ENCODE assay signal across 8 cellular contexts in the genomic region with DNA sequence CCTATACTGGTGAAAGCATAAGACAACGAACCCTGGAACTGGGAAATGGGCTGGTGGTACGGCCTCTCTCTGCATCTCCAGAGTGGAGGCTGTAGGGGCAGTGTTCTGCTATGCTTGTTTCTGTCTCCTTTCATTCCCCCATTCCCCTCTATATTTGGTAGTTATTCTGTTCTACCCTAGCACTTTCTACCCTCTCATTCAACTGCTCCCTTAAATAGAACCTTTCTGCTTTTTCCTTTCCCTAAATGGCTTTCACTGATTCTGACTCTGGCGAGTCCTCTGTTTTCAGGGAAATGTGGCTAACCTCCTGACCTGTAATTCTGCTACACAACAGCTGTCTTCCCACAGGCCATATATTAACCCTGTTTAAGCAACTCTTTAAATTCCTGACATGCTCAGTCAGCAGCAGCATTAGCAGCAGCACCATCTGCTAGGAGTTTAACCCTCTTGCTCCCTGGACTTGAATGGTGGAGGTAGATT.
DNase-seq lines count a peak whose midpoint lies in the region; ATAC-seq and TF ChIP-seq lines count a peak whose summit lies in the region.

No MANE protein-coding gene starts in this region.

- peaks cover 32% of the 10 kb centered on the region for H3K4me1 Mint-ChIP-seq in chondrocyte (ENCODE audit: low read depth)
- H3K4me1 Mint-ChIP-seq in nephron: peaks cover 76% of the 10 kb centered on the region

- no peak for TF ChIP-seq POLR2A in GM18505 (IDR thresholded peaks at IDR 0.05; ENCODE audit: borderline replicate concordance, extremely low read depth, insufficient read depth, insufficient read length)

- ATAC-seq in GM18505 (IDR thresholded peaks at IDR 0.05; ENCODE audit: unreplicated experiment): no peak
- no peak for ATAC-seq in HG02642 (IDR thresholded peaks at IDR 0.05; ENCODE audit: poor library complexity, unreplicated experiment)

- H3K27me3 Mint-ChIP-seq in chondrocyte (ENCODE audit: low read depth) (no peaks in the 10 kb centered on the region), nephron (ENCODE audit: low read depth) (no peaks in the 10 kb centered on the region)

- TF ChIP-seq CTCF in chondrocyte (IDR thresholded peaks at IDR 0.05) (peak; percentile 64), nephron (IDR thresholded peaks at IDR 0.05; ENCODE audit: unreplicated experiment in 3 of 3) (peak in 2 of 3 experiments; percentile 23 to 30)

- H3K4me3 Mint-ChIP-seq in chondrocyte (ENCODE audit: unreplicated experiment) (no peak overlapping the region), nephron (peak overlapping the region in 2 of 3 experiments; percentile 3 to 22)

- H3K27ac Mint-ChIP-seq in chondrocyte (ENCODE audit: unreplicated experiment) (peak overlapping the region; percentile 86), nephron (peak overlapping the region; percentile 76 to 94 (median 90))

- DNase-seq in DMS53 treated with DMSO at 0.1 percent for 48 hours (lab: John Stamatoyannopoulos, UW; ENCODE audit: unreplicated experiment) (peak; percentile 6), NCI-H1694 (lab: John Stamatoyannopoulos, UW) (peak; percentile 77), chondrocyte (ENCODE audit: low spot score) (no peak), CD1c-positive myeloid dendritic cell (ENCODE audit: extremely low spot score) (no peak), NAMALWA (ENCODE audit: low spot score) (no peak)

- H3K36me3 Mint-ChIP-seq in chondrocyte (ENCODE audit: low read depth): no peaks in the 10 kb centered on the region
- no peaks in the 10 kb centered on the region for H3K36me3 Mint-ChIP-seq in nephron (ENCODE audit: low read depth)

- H3K9me3 Mint-ChIP-seq in chondrocyte (ENCODE audit: low read depth) (no peaks in the 10 kb centered on the region), nephron (no peaks in the 10 kb centered on the region)

Comparison
In these comparisons a context has a peak if more than half of its experiments do, and no peak if none do; other contexts are left out.
1. DNase-seq: peak in DMS53 treated with DMSO at 0.1 percent for 48 hours (single experiment) and NCI-H1694 (single experiment); none in chondrocyte (single experiment), CD1c-positive myeloid dendritic cell (single experiment) and NAMALWA (single experiment).